In the genomic region with DNA sequence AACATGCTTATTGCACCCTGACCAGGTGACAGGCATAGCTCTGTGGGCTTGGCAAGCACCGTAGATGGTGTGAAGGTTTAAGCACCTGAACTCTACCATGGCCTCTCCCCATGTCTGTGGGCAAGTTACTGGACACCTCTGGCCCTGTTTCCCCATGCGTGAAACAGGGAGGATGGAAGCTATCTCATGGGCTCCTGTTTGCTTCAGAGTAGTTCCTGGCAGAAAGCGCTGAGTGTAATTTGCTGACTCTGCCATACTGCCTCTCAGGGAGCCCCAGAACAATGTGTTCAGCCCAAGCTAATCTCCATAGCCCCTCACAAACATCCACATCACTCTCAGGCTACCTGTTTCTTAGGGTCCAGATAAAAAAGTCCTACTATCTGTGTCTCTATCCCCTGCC, we compare ENCODE assay signal across 10 cellular contexts. TPM values are rescaled to one million over a fixed set of nuclear protein-coding genes. Genes with fewer than 3 reads are reported as not detected.
DNase-seq lines count a peak whose midpoint lies in the region; ATAC-seq, FAIRE-seq and TF ChIP-seq lines count a peak whose summit lies in the region.
"Had no signal": no experiment of that assay in that cellular context is flagged by ENCODE, and none has a peak within 500 bp of the region (broad histone marks: within the 10 kb centered on the region; RNA-seq: fewer than 3 reads in every experiment).

No MANE protein-coding gene starts in this region.

- H3K9ac ChIP-seq in IMR-90 (ENCODE audit: low read depth, low read length) (no peak overlapping the region), astrocyte (ENCODE audit: low read length) (no peak overlapping the region)

- no peak overlapping the region for H4K8ac ChIP-seq in IMR-90 (ENCODE audit: low read depth in 2 of 2, low read length in 2 of 2)

- ATAC-seq in IMR-90 (ENCODE audit: low read depth) (no peak), HG03521 (IDR thresholded peaks at IDR 0.05; ENCODE audit: unreplicated experiment) (no peak)

- peak overlapping the region; percentile 90 for H3K4me3 ChIP-seq in BE2C (ENCODE audit: low read depth, low read length)
- no peak overlapping the region for H3K4me3 ChIP-seq in IMR-90 (ENCODE audit: insufficient read depth, low read depth, low read length)
- no peak overlapping the region for H3K4me3 ChIP-seq in astrocyte (ENCODE audit: insufficient read depth, low read depth, low read length)

- TF ChIP-seq CTCF in BE2C (IDR thresholded peaks at IDR 0.05; ENCODE audit: low read depth, low read length) (no peak), IMR-90 (conservative IDR thresholded peaks at IDR 0.05; ENCODE audit: low read depth, low read length) (no peak), astrocyte (IDR thresholded peaks at IDR 0.05; ENCODE audit: insufficient read depth, low read depth, low read length) (no peak), nephron (IDR thresholded peaks at IDR 0.05; ENCODE audit: unreplicated experiment in 3 of 3) (no peak)

- H2AFZ ChIP-seq in IMR-90 (replicated peaks; ENCODE audit: low read length, poor library complexity) (no peak overlapping the region), astrocyte (ENCODE audit: low read depth, low read length) (no peak overlapping the region)

- H3K27me3 ChIP-seq in BE2C (no peaks in the 10 kb centered on the region), IMR-90 (ENCODE audit: control insufficient read depth, insufficient read depth, low read length) (no peaks in the 10 kb centered on the region), astrocyte (ENCODE audit: insufficient read depth, low read length) (peaks cover 9% of the 10 kb centered on the region)
- H3K27me3 ChIP-seq: suprapubic skin had no signal

- no peak overlapping the region for H2BK15ac ChIP-seq in IMR-90 (ENCODE audit: low read depth, low read length)

- BruUV-seq in IMR-90 (replicated peaks; lab: Mats Ljungman, UMichigan), result no TSS peak

- no peak overlapping the region for H4K5ac ChIP-seq in IMR-90 (ENCODE audit: low read depth, low read length)

- H3K27ac ChIP-seq in IMR-90 (ENCODE audit: insufficient read depth, low read length) (no peak overlapping the region), astrocyte (ENCODE audit: low read depth, low read length) (no peak overlapping the region)
- H3K27ac ChIP-seq: suprapubic skin had no signal

- no peak for TF ChIP-seq RAD21 in IMR-90 (IDR thresholded peaks at IDR 0.05; ENCODE audit: low read length)

- H3K56ac ChIP-seq in IMR-90 (ENCODE audit: extremely low read depth, insufficient read depth, low read length), result no peak overlapping the region

- peaks cover 41% of the 10 kb centered on the region for H3K4me1 ChIP-seq in BE2C
- no peaks in the 10 kb centered on the region for H3K4me1 ChIP-seq in IMR-90 (ENCODE audit: control insufficient read depth, insufficient read depth, low read length)
- peaks cover 16% of the 10 kb centered on the region for H3K4me1 ChIP-seq in astrocyte (ENCODE audit: insufficient read depth, low read length)

- H3K9me1 ChIP-seq in IMR-90 (ENCODE audit: insufficient read depth, low read length), result peaks cover 4% of the 10 kb centered on the region; the same call in 1 of the 2 replicates

- H3K18ac ChIP-seq in IMR-90 (ENCODE audit: low read depth, low read length), result no peak overlapping the region

- in situ Hi-C loops in IMR-90 (cut with MboI; ENCODE audit: low sequenced_read_pairs), result loop anchor here (10.0 to 25.0 kb wide), 2 partner anchors 243 to 435 kb away; no protein-coding TSS in a partner anchor

- no peak overlapping the region for H2AK5ac ChIP-seq in IMR-90 (ENCODE audit: low read depth, low read length)

- TF ChIP-seq POLR2A in IMR-90 (IDR thresholded peaks at IDR 0.05; ENCODE audit: low read depth, low read length), result no peak

- no peak overlapping the region for H3K4me3 Mint-ChIP-seq in astrocyte (ENCODE audit: unreplicated experiment)
- H3K4me3 Mint-ChIP-seq in nephron, result peak overlapping the region; percentile 94 to 97 (median 95)

- H3K27ac Mint-ChIP-seq in astrocyte (ENCODE audit: unreplicated experiment) (no peak overlapping the region), nephron (peak overlapping the region; percentile 83 to 99 (median 93))

- H2AK9ac ChIP-seq in IMR-90 (replicated peaks; ENCODE audit: low read depth, low read length, poor library complexity), result no peak overlapping the region

- intact Hi-C loops in IMR-90 (cut with micrococcal nuclease), result loop anchor here (1.0 to 5.0 kb wide), 5 partner anchors 100 to 438 kb away; a partner anchor contains a TSS

- no peak overlapping the region for H4K91ac ChIP-seq in IMR-90 (ENCODE audit: insufficient read depth, low read depth, low read length)

- dilution Hi-C loops in IMR-90 (cut with HindIII; ENCODE audit: low sequenced_read_pairs, unreplicated experiment), result no loop called here

- H3K9me3 Mint-ChIP-seq in astrocyte (ENCODE audit: unreplicated experiment) (no peaks in the 10 kb centered on the region), nephron (no peaks in the 10 kb centered on the region)

- WGBS in IMR-90 (ENCODE audit: extremely low coverage in 2 of 2, insufficient read length in 1 of 2), 2 experiments, result no CpG with 5 or more reads among the region's 3 CpGs

- H3K27me3 Mint-ChIP-seq in astrocyte (ENCODE audit: low read depth, unreplicated experiment) (no peaks in the 10 kb centered on the region), nephron (ENCODE audit: low read depth) (peaks cover 4% of the 10 kb centered on the region)

- CTCF ChIA-PET in IMR-90 (lab: Yijun Ruan, JAX), result interaction anchor here (0.5 to 4.0 kb wide), 13 partner anchors 8 to 257 kb away, joined by 3 to 28 read pairs (median 3); no protein-coding TSS in a partner anchor

- peaks cover 9% of the 10 kb centered on the region for H3K4me1 Mint-ChIP-seq in astrocyte (ENCODE audit: low read depth, unreplicated experiment)
- peaks cover 40% of the 10 kb centered on the region for H3K4me1 Mint-ChIP-seq in nephron

- H2BK120ac ChIP-seq in IMR-90 (ENCODE audit: low read depth, low read length), result no peak overlapping the region

- POLR2A ChIA-PET in IMR-90 (lab: Charles Lee; ENCODE audit: unreplicated experiment), result no interaction called here

- H3K79me2 ChIP-seq in astrocyte (ENCODE audit: insufficient read depth, low read length), result peaks cover 32% of the 10 kb centered on the region

- H3K9me3 ChIP-seq in BE2C (no peaks in the 10 kb centered on the region), IMR-90 (ENCODE audit: control insufficient read depth, insufficient read depth, low read length) (no peaks in the 10 kb centered on the region), astrocyte (ENCODE audit: insufficient read depth, low read depth, low read length) (no peaks in the 10 kb centered on the region)
- H3K9me3 ChIP-seq: suprapubic skin had no signal

- peaks cover 2% of the 10 kb centered on the region for H3K36me3 Mint-ChIP-seq in astrocyte (ENCODE audit: low read depth, unreplicated experiment)
- H3K36me3 Mint-ChIP-seq in nephron (ENCODE audit: low read depth), result peaks cover 6% of the 10 kb centered on the region

- FAIRE-seq in astrocyte (lab: Jason Lieb, UNC) (no peak), frontal cortex (lab: Jason Lieb, UNC) (no peak)

- H2BK5ac ChIP-seq in IMR-90 (ENCODE audit: low read depth, low read length, poor library complexity, severe bottlenecking), result no peak overlapping the region

- H3K23ac ChIP-seq in IMR-90 (ENCODE audit: low read depth, low read length), result no peak overlapping the region

- H3K4ac ChIP-seq in IMR-90 (ENCODE audit: low read depth, low read length), result no peak overlapping the region

- no peak overlapping the region for H3K14ac ChIP-seq in IMR-90 (replicated peaks; ENCODE audit: low read depth, low read length)

- H2BK20ac ChIP-seq in IMR-90 (ENCODE audit: low read depth, low read length), result no peak overlapping the region

- H4K20me1 ChIP-seq in IMR-90 (ENCODE audit: insufficient read depth, low read length) (peaks cover 45% of the 10 kb centered on the region), astrocyte (ENCODE audit: insufficient read depth, low read length) (peaks cover 55% of the 10 kb centered on the region)

- peaks cover 49% of the 10 kb centered on the region for H3K36me3 ChIP-seq in BE2C
- H3K36me3 ChIP-seq in IMR-90 (ENCODE audit: control insufficient read depth, insufficient read depth, low read length), result peaks cover 26% of the 10 kb centered on the region
- no peaks in the 10 kb centered on the region for H3K36me3 ChIP-seq in astrocyte (ENCODE audit: insufficient read depth, low read length)

- DNase-seq in BE2C, result no peak
- DNase-seq in IMR-90, result no peak
- DNase-seq in astrocyte (ENCODE audit: low read depth), result no peak
- DNase-seq in globus pallidus (ENCODE audit: low spot score), result no peak
- no peak for DNase-seq in frontal cortex (ENCODE audit: low spot score in 2 of 2)
- DNase-seq in RKO (ENCODE audit: low spot score), result no peak
- DNase-seq: activated gamma-delta T cell had no signal

- no peak overlapping the region for H3K4me2 ChIP-seq in IMR-90 (ENCODE audit: low read depth, low read length)
- peak overlapping the region; percentile 98 for H3K4me2 ChIP-seq in astrocyte (ENCODE audit: low read length)

- peaks cover 20 to 55% of the 10 kb centered on the region in 2 experiments for H3K79me1 ChIP-seq in IMR-90 (ENCODE audit: low read depth in 1 of 2, low read length in 2 of 2)

TF ChIP-seq in IMR-90, 13 proteins besides CTCF, POLR2A, EP300 and RAD21:
- TF ChIP-seq MAFK (IDR thresholded peaks at IDR 0.05; ENCODE audit: low read depth, low read length) (peak; percentile 50; the same call in 1 of the 2 replicates), SMC3 (IDR thresholded peaks at IDR 0.05; ENCODE audit: low read depth, low read length) (no peak)

RNA-seq across cellular contexts. Expression of a gene that starts 2.4 kb away (rescaled TPM):
- polyA plus RNA-seq in BE2C (2012; ENCODE audit: insufficient read depth, insufficient read length, low read depth), result 69.0 TPM
- total RNA-seq in IMR-90 (2012; rRNA removed) (15.2 and 17.5 TPM in 2 replicates), astrocyte (34.9 and 38.9 TPM in 2 replicates), frontal cortex (30.2 TPM)
- 19.0 and 19.9 TPM in 2 replicates for polyA plus RNA-seq in IMR-90 (2012; rRNA removed)
- 9.6 and 14.6 TPM in 2 replicates for polyA plus RNA-seq in IMR-90 (2012; cell fraction: cytosol; rRNA removed)
- 26.7 and 45.8 TPM in 2 replicates for polyA plus RNA-seq in IMR-90 (2012; cell fraction: nucleus; rRNA removed; ENCODE audit: low replicate concordance)

RNA-seq across cellular contexts. Expression of a gene that starts 25.8 kb away (rescaled TPM):
- 3.0 TPM for polyA plus RNA-seq in BE2C (2012; ENCODE audit: insufficient read depth, insufficient read length, low read depth)
- total RNA-seq in IMR-90 (2012; rRNA removed) (0.28 and 0.36 TPM in 2 replicates), astrocyte (5.1 and 5.4 TPM in 2 replicates), frontal cortex (10.6 TPM)
- polyA plus RNA-seq in IMR-90 (2012; rRNA removed), result 1.8 and 2.2 TPM in 2 replicates
- polyA plus RNA-seq in IMR-90 (2012; cell fraction: cytosol; rRNA removed), result 1.3 and 2.3 TPM in 2 replicates
- 1.4 and 1.6 TPM in 2 replicates for polyA plus RNA-seq in IMR-90 (2012; cell fraction: nucleus; rRNA removed; ENCODE audit: low replicate concordance)
